8 cellular contexts compared by ENCODE assay signal in the genomic region with DNA sequence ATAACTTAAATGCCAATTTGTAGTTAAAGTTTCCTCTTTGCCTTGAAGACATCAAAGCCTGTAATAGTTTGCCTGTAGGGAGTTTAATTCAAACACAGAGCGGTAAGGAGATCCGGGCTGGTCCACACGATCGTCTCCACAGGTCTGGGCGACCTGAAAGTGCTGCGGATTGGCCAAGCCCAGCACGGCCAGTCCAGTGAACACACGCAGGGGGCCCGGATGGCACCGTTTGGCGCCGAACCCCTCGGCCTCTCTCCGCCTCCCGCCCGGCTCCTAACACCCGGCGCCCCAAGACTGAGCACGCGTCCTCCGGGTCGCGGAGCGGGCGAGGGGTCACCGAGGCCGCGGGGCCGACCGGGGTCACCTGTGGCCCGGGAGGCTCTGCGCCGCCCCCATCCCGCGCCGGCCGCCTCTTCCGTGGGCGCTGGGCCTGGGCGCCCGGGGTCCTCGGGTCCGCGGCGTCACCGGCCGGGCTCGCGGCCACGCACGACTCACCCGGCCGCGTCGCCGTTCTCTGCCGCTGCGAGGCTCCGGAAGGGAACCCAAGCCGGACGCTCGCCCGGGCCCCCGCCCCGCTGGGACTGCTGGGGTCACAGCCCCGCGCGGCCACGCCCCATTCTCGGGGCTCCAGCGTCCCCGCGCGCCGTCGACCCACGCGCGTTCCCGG. TPM values are rescaled to one million over a fixed set of nuclear protein-coding genes. Genes with fewer than 3 reads are reported as not detected.
DNase-seq lines count a peak whose midpoint lies in the region; ATAC-seq lines count a peak whose summit lies in the region.

No MANE protein-coding gene starts in this region.

- intact Hi-C loops in sciatic nerve (cut with DNase I), result no loop called here

- ATAC-seq in HG03571 (IDR thresholded peaks at IDR 0.05; ENCODE audit: unreplicated experiment) (peak; percentile 56), sciatic nerve (peak; percentile 73), HG03139 (IDR thresholded peaks at IDR 0.05; ENCODE audit: unreplicated experiment) (no peak)

- in situ Hi-C loops in T47D (cut with HindIII; ENCODE audit: low pct_unique_long_range_greater_than_20kb, low sequenced_read_pairs), result no loop called here

- H3K9me3 ChIP-seq in iPS-18c (ENCODE audit: control insufficient read depth, insufficient read depth, low read length), result no peaks in the 10 kb centered on the region

- peak overlapping the region; percentile 67; the same call in 1 of the 2 replicates for H3K4me3 ChIP-seq in iPS-18c (ENCODE audit: insufficient read depth, low read depth, low read length)

- DNase-seq in Ammon's horn (ENCODE audit: low spot score) (peak; percentile 72), UCSD-AML1 (lab: John Stamatoyannopoulos, UW; ENCODE audit: unreplicated experiment) (peak; percentile 82), T47D (ENCODE audit: low read depth in 1 of 2, low spot score in 1 of 2) (peak; percentile 59 to 72), sciatic nerve (ENCODE audit: low spot score) (peak; percentile 86), NCI-H1694 treated with DMSO at 0.1 percent for 48 hours (lab: John Stamatoyannopoulos, UW) (no peak)

RNA-seq across cellular contexts. Expression of a gene that starts 0.5 kb away (rescaled TPM):
- total RNA-seq in sciatic nerve, result 122 TPM

RNA-seq across cellular contexts. Expression of a gene that starts 28.8 kb away (rescaled TPM):
- 30.1 TPM for total RNA-seq in sciatic nerve
